ENCODE assay signal across 29 cellular contexts in the genomic region with DNA sequence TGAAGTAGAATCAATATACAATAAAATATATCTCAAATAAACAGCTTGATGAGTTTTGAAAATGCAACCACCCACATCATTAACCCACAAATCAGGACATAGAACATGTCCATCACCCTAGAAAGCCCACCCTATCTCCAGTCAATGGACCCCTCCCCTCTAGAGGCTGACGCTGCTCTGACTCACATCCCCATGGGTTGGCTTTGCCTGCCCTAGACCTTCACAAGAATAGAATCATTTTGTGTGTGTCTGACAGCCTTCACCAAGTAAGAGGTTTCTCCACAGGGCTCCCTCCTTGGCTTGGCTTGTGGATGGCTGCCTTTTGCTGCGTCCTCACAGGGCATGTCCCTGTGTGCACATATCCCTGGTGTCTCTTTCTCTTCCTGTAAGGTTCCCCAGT.
"Had no signal": no experiment of that assay in that cellular context is flagged by ENCODE, and none has a peak within 500 bp of the region (broad histone marks: within the 10 kb centered on the region; RNA-seq: fewer than 3 reads in every experiment).

No MANE protein-coding gene starts in this region.

- H2AFZ ChIP-seq: hepatocyte had no signal

- H3K27ac Mint-ChIP-seq: mesothelial cell of epicardium; natural killer cell; nephron progenitor cell; stimulated activated effector memory CD8-positive, alpha-beta T cell treated with anti-CD3 and anti-CD28 coated beads, Interleukin-12 subunit alpha, Interleukin-12 subunit beta, amount 100 ng/mL, for 72 hours; stimulated activated naive CD8-positive, alpha-beta T cell treated with anti-CD3 and anti-CD28 coated beads, Interleukin-15, Interleukin-2, amounts not matched to agents 100 ng/mL and 50 ng/mL, for 24 hours had no signal

- H3K27ac ChIP-seq: hepatocyte, left lung, pancreas, prostate gland, spleen, suprapubic skin, thoracic aorta, tibial artery, upper lobe of right lung had no signal

- H3K79me2 ChIP-seq: hepatocyte had no signal

- H3K36me3 ChIP-seq: left lung, pancreas, prostate gland, spleen, suprapubic skin, thoracic aorta, tibial artery, upper lobe of right lung had no signal

- ATAC-seq: left colon; left lung; natural killer cell; pancreas; right cardiac atrium; sciatic nerve; stimulated activated effector memory CD8-positive, alpha-beta T cell treated with anti-CD3 and anti-CD28 coated beads, Interleukin-12 subunit alpha, Interleukin-12 subunit beta, amount 100 ng/mL, for 72 hours; upper lobe of right lung had no signal

- FAIRE-seq: kidney, pancreas, small intestine, urothelium cell line had no signal

- H3K9me3 Mint-ChIP-seq: natural killer cell; stimulated activated effector memory CD8-positive, alpha-beta T cell treated with anti-CD3 and anti-CD28 coated beads, Interleukin-12 subunit alpha, Interleukin-12 subunit beta, amount 100 ng/mL, for 72 hours; stimulated activated naive CD8-positive, alpha-beta T cell treated with anti-CD3 and anti-CD28 coated beads, Interleukin-15, Interleukin-2, amounts not matched to agents 100 ng/mL and 50 ng/mL, for 24 hours had no signal

- H3K27me3 ChIP-seq: hepatocyte, pancreas had no signal

- H3K4me1 ChIP-seq: left lung, pancreas, prostate gland, spleen, suprapubic skin, tibial artery, upper lobe of right lung had no signal

- H3K9me3 ChIP-seq: left lung, pancreas, prostate gland, suprapubic skin, thoracic aorta, tibial artery, upper lobe of right lung had no signal

- H3K4me3 ChIP-seq: hepatocyte, left lung, lung, pancreas, prostate gland, spleen, suprapubic skin, thoracic aorta, tibial artery, upper lobe of right lung had no signal

- H3K4me3 Mint-ChIP-seq: mesothelial cell of epicardium; naive B cell; natural killer cell; nephron progenitor cell; stimulated activated effector memory CD8-positive, alpha-beta T cell treated with anti-CD3 and anti-CD28 coated beads, Interleukin-12 subunit alpha, Interleukin-12 subunit beta, amount 100 ng/mL, for 72 hours; stimulated activated naive CD8-positive, alpha-beta T cell treated with anti-CD3 and anti-CD28 coated beads, Interleukin-15, Interleukin-2, amounts not matched to agents 100 ng/mL and 50 ng/mL, for 24 hours had no signal

- H3K4me1 Mint-ChIP-seq: natural killer cell; stimulated activated effector memory CD8-positive, alpha-beta T cell treated with anti-CD3 and anti-CD28 coated beads, Interleukin-12 subunit alpha, Interleukin-12 subunit beta, amount 100 ng/mL, for 72 hours had no signal

- DNase-seq: kidney; left colon; left lung; mesendoderm; naive B cell; natural killer cell; nephron progenitor cell; nucleus accumbens; pancreas; posterior cingulate gyrus; retina; right cardiac atrium; small intestine; spleen; stimulated activated CD4-positive, alpha-beta T cell treated with anti-CD3 and anti-CD28 coated beads, Interleukin-4, amount 100 ng/mL, for 24 hours; stimulated activated naive CD4-positive, alpha-beta T cell; tibial artery; trophoblast cell; upper lobe of right lung had no signal

- H3K4me2 ChIP-seq: hepatocyte had no signal

- H3K36me3 Mint-ChIP-seq: mesothelial cell of epicardium; naive B cell; natural killer cell; stimulated activated effector memory CD8-positive, alpha-beta T cell treated with anti-CD3 and anti-CD28 coated beads, Interleukin-12 subunit alpha, Interleukin-12 subunit beta, amount 100 ng/mL, for 72 hours had no signal
